ENCODE assay signal across 1 cellular context in genomic region chr1:237042892-237043576, GRCh38.
TF ChIP-seq lines count a peak whose summit lies in the region.

No MANE protein-coding gene starts in this region.

TF ChIP-seq in HEK293, 187 proteins besides CTCF, POLR2A, EP300 and RAD21 (continued from another document and continues in another):
- no peak for TF ChIP-seq ZNF664 (tag by site-specific recombination; IDR thresholded peaks at IDR 0.05)
- peak; percentile 16; the same call in 1 of the 2 replicates for TF ChIP-seq ZNF10 (tag by site-specific recombination; IDR thresholded peaks at IDR 0.05)
- TF ChIP-seq ZNF514 (tag by site-specific recombination; IDR thresholded peaks at IDR 0.05): no peak
- no peak for TF ChIP-seq ZNF596 (tag by site-specific recombination; IDR thresholded peaks at IDR 0.05)
- TF ChIP-seq ZNF792 (tag by site-specific recombination; IDR thresholded peaks at IDR 0.05): no peak; the same call in 1 of the 2 replicates
- TF ChIP-seq ZNF518A (tag by site-specific recombination; conservative IDR thresholded peaks at IDR 0.05; ENCODE audit: low read depth): no peak
- no peak for TF ChIP-seq SP2 (tag by site-specific recombination; IDR thresholded peaks at IDR 0.05)
- TF ChIP-seq ZNF426 (tag by site-specific recombination; IDR thresholded peaks at IDR 0.05): no peak
- no peak for TF ChIP-seq ZNF521 (tag by site-specific recombination; IDR thresholded peaks at IDR 0.05)
- no peak for TF ChIP-seq MEIS1 (CRISPR knock-in tag; IDR thresholded peaks at IDR 0.05; ENCODE audit: borderline replicate concordance)
- TF ChIP-seq ZNF121 (tag by site-specific recombination; IDR thresholded peaks at IDR 0.05): no peak
- no peak for TF ChIP-seq HOXC10 (CRISPR knock-in tag; IDR thresholded peaks at IDR 0.05)
- TF ChIP-seq ZNF112 (tag by site-specific recombination; IDR thresholded peaks at IDR 0.05): no peak
- TF ChIP-seq ZNF571 (tag by site-specific recombination; IDR thresholded peaks at IDR 0.05): no peak
- no peak for TF ChIP-seq ZNF292 (tag by site-specific recombination; IDR thresholded peaks at IDR 0.05; ENCODE audit: borderline replicate concordance, low read depth)
- no peak for TF ChIP-seq ZNF148 (tag by site-specific recombination; IDR thresholded peaks at IDR 0.05; ENCODE audit: borderline replicate concordance)
- TF ChIP-seq ZBTB44 (tag by site-specific recombination; IDR thresholded peaks at IDR 0.05): no peak
- no peak for TF ChIP-seq ATF2 (tag by site-specific recombination; IDR thresholded peaks at IDR 0.05; ENCODE audit: low read depth)
- no peak for TF ChIP-seq KLF8 (tag by site-specific recombination; IDR thresholded peaks at IDR 0.05)
- no peak for TF ChIP-seq ZNF548 (tag by site-specific recombination; IDR thresholded peaks at IDR 0.05)
- TF ChIP-seq PBX3 (CRISPR knock-in tag; IDR thresholded peaks at IDR 0.05): peak; percentile 43; the same call in 1 of the 2 replicates
- TF ChIP-seq ZSCAN5A (tag by site-specific recombination; IDR thresholded peaks at IDR 0.05): no peak
- 0 out of 2 replicates have a peak, but pooled peaks have one; percentile 2 for TF ChIP-seq ZBTB11 (tag by site-specific recombination; conservative IDR thresholded peaks at IDR 0.05; ENCODE audit: low read depth)
- peak; percentile 86 for TF ChIP-seq GLIS2 (tag by site-specific recombination; IDR thresholded peaks at IDR 0.05)
- TF ChIP-seq ZNF48 (tag by site-specific recombination; IDR thresholded peaks at IDR 0.05): no peak
- no peak for TF ChIP-seq ZNF549 (tag by site-specific recombination; IDR thresholded peaks at IDR 0.05)
- peak; percentile 73 for TF ChIP-seq ZNF335 (tag by site-specific recombination; conservative IDR thresholded peaks at IDR 0.05)
- TF ChIP-seq ZNF837 (tag by site-specific recombination; IDR thresholded peaks at IDR 0.05): no peak
- no peak for TF ChIP-seq SCRT1 (tag by site-specific recombination; IDR thresholded peaks at IDR 0.05; ENCODE audit: borderline replicate concordance)
- no peak for TF ChIP-seq ZNF529 (tag by site-specific recombination; IDR thresholded peaks at IDR 0.05; ENCODE audit: insufficient replicate concordance)
- peak; percentile 93 for TF ChIP-seq ZNF600 (tag by site-specific recombination; IDR thresholded peaks at IDR 0.05)
- TF ChIP-seq ZNF639 (tag by site-specific recombination; IDR thresholded peaks at IDR 0.05): peak; percentile 65
- no peak for TF ChIP-seq ZNF350 (tag by site-specific recombination; IDR thresholded peaks at IDR 0.05)
- TF ChIP-seq ZBTB21 (tag by site-specific recombination; IDR thresholded peaks at IDR 0.05): peak; percentile 13; the same call in 1 of the 2 replicates
- TF ChIP-seq INSM2 (tag by site-specific recombination; IDR thresholded peaks at IDR 0.05): 0 out of 2 replicates have a peak, but pooled peaks have one; percentile 22
- peak; percentile 84; the same call in 1 of the 2 replicates for TF ChIP-seq ZNF785 (tag by site-specific recombination; IDR thresholded peaks at IDR 0.05)
- TF ChIP-seq ZBTB26 (tag by site-specific recombination; optimal IDR thresholded peaks at IDR 0.05): peak; percentile 97
- no peak for TF ChIP-seq ZNF558 (tag by site-specific recombination; IDR thresholded peaks at IDR 0.05)
- no peak for TF ChIP-seq ZNF777 (tag by site-specific recombination; IDR thresholded peaks at IDR 0.05; ENCODE audit: borderline replicate concordance)
